In the genomic region with DNA sequence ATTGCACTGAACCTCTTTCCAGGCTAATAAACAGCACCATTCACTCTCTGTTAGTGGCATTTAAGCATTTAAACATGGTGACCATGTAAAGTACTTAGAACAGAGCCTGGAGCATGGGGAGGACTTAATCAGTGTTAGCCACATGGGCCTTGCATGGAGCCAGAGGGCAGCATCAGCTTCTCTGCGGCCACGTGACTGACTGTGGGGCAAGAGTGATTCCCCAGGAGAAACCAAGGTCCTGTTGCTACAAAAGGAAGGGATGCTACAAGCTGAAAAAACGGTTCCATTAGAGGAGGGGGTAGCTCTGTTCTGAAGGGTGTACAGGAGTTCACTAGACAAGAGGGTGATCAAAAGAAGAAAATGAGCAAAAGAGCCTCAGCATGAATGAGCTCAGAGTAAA, we compare ENCODE assay signal across 7 cellular contexts.
"Had no signal": no experiment of that assay in that cellular context is flagged by ENCODE, and none has a peak within 500 bp of the region (broad histone marks: within the 10 kb centered on the region; RNA-seq: fewer than 3 reads in every experiment).

No MANE protein-coding gene starts in this region.

- H3K27ac Mint-ChIP-seq: GM23338 had no signal

- FAIRE-seq: H1, H54, HTR-8/SVneo had no signal

- H3K4me1 Mint-ChIP-seq: GM23338, H9 had no signal

- ATAC-seq: GM23338 had no signal

- H3K9me3 Mint-ChIP-seq: H9 had no signal

- DNase-seq: H9, HCEC 1CT, IMR-90 had no signal

- H3K4me3 Mint-ChIP-seq: GM23338, H9 had no signal

- H3K4me3 ChIP-seq: GM23338 had no signal
